ENCODE assay signal across 16 cellular contexts in the genomic region with DNA sequence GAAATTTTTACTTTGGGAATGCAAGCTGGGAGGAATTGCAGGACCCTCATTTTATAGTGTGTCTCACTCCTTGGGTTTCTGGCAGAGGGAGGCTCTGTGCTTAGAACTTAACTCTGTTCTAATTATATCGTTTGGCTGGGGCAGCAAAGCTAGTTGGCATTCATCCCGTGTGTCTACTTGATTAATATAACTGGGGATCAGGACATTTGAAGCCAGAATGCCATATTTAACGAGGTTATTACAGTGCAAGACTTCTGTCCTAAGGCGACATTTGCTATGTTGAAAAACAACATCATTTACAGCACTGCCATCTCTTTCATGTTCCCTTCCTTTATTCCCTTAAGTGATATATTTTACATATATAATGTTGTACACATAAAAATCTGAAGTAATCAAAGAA.
DNase-seq lines count a peak whose midpoint lies in the region; ATAC-seq and TF ChIP-seq lines count a peak whose summit lies in the region.
"Had no signal": no experiment of that assay in that cellular context is flagged by ENCODE, and none has a peak within 500 bp of the region (broad histone marks: within the 10 kb centered on the region; RNA-seq: fewer than 3 reads in every experiment).

No MANE protein-coding gene starts in this region.

- intact Hi-C loops in sciatic nerve (cut with DNase I) = no loop called here

- no peak for TF ChIP-seq CTCF in fibroblast of the aortic adventitia (IDR thresholded peaks at IDR 0.05; ENCODE audit: insufficient read depth, low read length)

- H2BK12ac ChIP-seq in neuronal stem cell (ENCODE audit: low read length) = no peak overlapping the region

- no peak overlapping the region for H4K91ac ChIP-seq in neuronal stem cell (ENCODE audit: low read depth, low read length, poor library complexity)

- H3K18ac ChIP-seq in neuronal stem cell (ENCODE audit: low read length) = no peak overlapping the region

- H3K4me2 ChIP-seq in neuronal stem cell (ENCODE audit: insufficient read depth, low read length, poor library complexity, severe bottlenecking) = no peak overlapping the region

- no peak overlapping the region for H3K14ac ChIP-seq in neuronal stem cell (ENCODE audit: low read length)

- in situ Hi-C loops in G401 (cut with HindIII; ENCODE audit: low sequenced_read_pairs) = no loop called here

- peak; percentile 34 for ATAC-seq in sciatic nerve
- ATAC-seq: stimulated activated naive CD8-positive, alpha-beta T cell treated with anti-CD3 and anti-CD28 coated beads, Interleukin-15, Interleukin-2, amounts not matched to agents 100 U/mL and 50 U/mL, for 24 hours had no signal

- no peak overlapping the region for H3K4me3 ChIP-seq in fibroblast of the aortic adventitia (ENCODE audit: low read depth, low read length)
- no peak overlapping the region for H3K4me3 ChIP-seq in neuronal stem cell (ENCODE audit: low read length in 2 of 2)

- H3K23ac ChIP-seq in neuronal stem cell (ENCODE audit: low read depth, low read length, poor library complexity) = no peak overlapping the region

- no peak overlapping the region for H2BK15ac ChIP-seq in neuronal stem cell (ENCODE audit: low read length)

- DNase-seq in G401 (ENCODE audit: low spot score) (peak; percentile 87), NCI-H524 treated with DMSO at 0.1 percent for 48 hours (lab: John Stamatoyannopoulos, UW) (peak; percentile 15), fibroblast of the aortic adventitia (ENCODE audit: low read depth) (peak; percentile 24), sciatic nerve (ENCODE audit: low spot score) (no peak), UCSD-AML1 (lab: John Stamatoyannopoulos, UW; ENCODE audit: unreplicated experiment) (no peak), neuronal stem cell (ENCODE audit: low spot score) (no peak), NCI-H2107 treated with DMSO at 0.1 percent for 48 hours (lab: John Stamatoyannopoulos, UW; ENCODE audit: unreplicated experiment) (no peak)
- no peak for DNase-seq in activated CD4-positive, CD25-positive, alpha-beta regulatory T cell treated with anti-CD3 and anti-CD28 coated beads, Interleukin-2, amount 50 U/mL, for 72 hours
- DNase-seq: activated CD4-positive, alpha-beta T cell treated with anti-CD3 and anti-CD28 coated beads, Interleukin-2, amount 10 ng/mL, durations not matched to agents 24 days and 14 days; endodermal cell; hypothalamus; KBM-7; mesenchymal stem cell; NCI-H187; posterior cingulate gyrus; stimulated activated naive CD8-positive, alpha-beta T cell treated with anti-CD3 and anti-CD28 coated beads, Interleukin-15, Interleukin-2, amounts not matched to agents 100 U/mL and 50 U/mL, for 24 hours had no signal

- H2AFZ ChIP-seq in neuronal stem cell (ENCODE audit: low read length) = no peak overlapping the region

- no peaks in the 10 kb centered on the region for H3K79me1 ChIP-seq in neuronal stem cell (ENCODE audit: low read depth, low read length)

- no peak overlapping the region for H3K4ac ChIP-seq in neuronal stem cell (ENCODE audit: low read length)

- H2BK120ac ChIP-seq in neuronal stem cell (ENCODE audit: low read depth, low read length) = no peak overlapping the region

- H2BK5ac ChIP-seq in neuronal stem cell (ENCODE audit: low read length) = no peak overlapping the region

- no peak overlapping the region for H2AK5ac ChIP-seq in neuronal stem cell (ENCODE audit: low read depth, low read length)

- H4K8ac ChIP-seq in neuronal stem cell (ENCODE audit: low read depth, low read length) = no peak overlapping the region

- no peaks in the 10 kb centered on the region for H3K27me3 ChIP-seq in neuronal stem cell (ENCODE audit: control insufficient read depth in 3 of 3, insufficient read depth in 3 of 3, low read depth in 1 of 3, low read length in 3 of 3)

- H3K36me3 ChIP-seq in neuronal stem cell (replicated peaks in 1 of 2; ENCODE audit: control insufficient read depth in 2 of 2, insufficient read depth in 2 of 2, low read length in 2 of 2) = no peaks in the 10 kb centered on the region

- H3K4me1 ChIP-seq in neuronal stem cell (ENCODE audit: control insufficient read depth in 2 of 2, insufficient read depth in 1 of 2, low read depth in 1 of 2, low read length in 2 of 2) = peaks cover 0 to 3% of the 10 kb centered on the region in 2 donors

- no peaks in the 10 kb centered on the region for H3K9me3 ChIP-seq in neuronal stem cell (replicated peaks in 1 of 2; ENCODE audit: control insufficient read depth in 2 of 2, insufficient read depth in 1 of 2, low read depth in 1 of 2, low read length in 2 of 2)

- no CpG with 5 or more reads among the region's 4 CpGs for WGBS in neuronal stem cell (ENCODE audit: extremely low coverage in 2 of 2, insufficient read length in 2 of 2, insufficient replicate concordance in 1 of 2), 2 donors

- no peak overlapping the region for H3K27ac ChIP-seq in neuronal stem cell (replicated peaks; ENCODE audit: low read length)

- no peak overlapping the region for H3K9ac ChIP-seq in neuronal stem cell (ENCODE audit: low read depth, low read length, poor library complexity)

Comparison
In these comparisons a context has a peak if more than half of its experiments do, and no peak if none do; other contexts are left out.
1. DNase-seq: peak in G401 (single experiment), NCI-H524 treated with DMSO at 0.1 percent for 48 hours (single experiment) and fibroblast of the aortic adventitia (single experiment); none in sciatic nerve (single experiment), UCSD-AML1 (single experiment), activated CD4-positive, CD25-positive, alpha-beta regulatory T cell treated with anti-CD3 and anti-CD28 coated beads, Interleukin-2, amount 50 U/mL, for 72 hours (single experiment), neuronal stem cell (single experiment) and NCI-H2107 treated with DMSO at 0.1 percent for 48 hours (single experiment).